Comparison of ENCODE assay signal across 1 cellular context in the genomic region with DNA sequence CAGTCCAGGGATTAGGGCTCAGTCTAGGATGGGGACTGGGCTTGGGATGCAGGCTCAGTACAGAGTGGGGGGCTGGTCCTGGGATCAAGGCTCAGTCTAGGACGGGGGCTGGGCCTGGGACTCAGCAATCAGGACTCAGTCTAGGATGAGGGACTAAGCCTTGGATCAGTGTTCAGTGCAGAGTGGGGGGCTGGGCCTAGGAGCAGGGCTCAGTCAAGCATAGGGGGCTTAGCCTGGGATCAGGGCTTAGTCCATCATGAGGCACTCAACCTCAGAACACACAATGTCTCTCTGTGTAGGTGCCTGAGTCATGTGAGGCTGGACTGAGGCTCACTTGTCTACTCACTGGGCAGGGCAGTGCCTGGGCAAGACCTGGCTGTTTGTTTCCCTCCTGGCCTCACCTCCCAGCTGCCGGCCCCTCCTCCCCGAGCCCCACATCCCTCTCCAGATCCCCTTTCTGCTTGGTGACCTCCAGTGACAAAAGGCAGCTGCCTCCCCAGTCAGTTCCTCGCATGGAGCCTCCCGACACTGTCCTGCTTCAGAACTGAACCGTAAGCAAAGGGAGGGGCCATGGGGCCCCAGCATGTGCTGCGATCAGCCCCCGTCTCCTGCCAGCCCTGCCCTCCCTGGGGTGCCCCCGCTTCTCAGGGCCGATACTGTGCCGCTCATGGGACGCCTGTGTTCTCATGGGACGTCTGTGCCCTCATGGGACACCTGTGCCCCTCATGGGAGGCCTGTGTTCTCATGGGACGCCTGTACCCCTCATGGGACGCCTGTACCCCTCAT.
A peak's percentile ranks its signal among the peaks of the same experiment; 100 is the strongest.
TF ChIP-seq lines count a peak whose summit lies in the region.

No MANE protein-coding gene starts in this region.

TF ChIP-seq in GM12878, 131 proteins besides CTCF, POLR2A, EP300 and RAD21:
- TF ChIP-seq GATAD2B (conservative IDR thresholded peaks at IDR 0.05; ENCODE audit: low read depth), result 0 out of 2 replicates have a peak, but pooled peaks have one; percentile 26
- TF ChIP-seq MEF2B (IDR thresholded peaks at IDR 0.05; ENCODE audit: partially characterized antibody, poor library complexity, severe bottlenecking), result peak; percentile 97
- TF ChIP-seq, protein P1, sequence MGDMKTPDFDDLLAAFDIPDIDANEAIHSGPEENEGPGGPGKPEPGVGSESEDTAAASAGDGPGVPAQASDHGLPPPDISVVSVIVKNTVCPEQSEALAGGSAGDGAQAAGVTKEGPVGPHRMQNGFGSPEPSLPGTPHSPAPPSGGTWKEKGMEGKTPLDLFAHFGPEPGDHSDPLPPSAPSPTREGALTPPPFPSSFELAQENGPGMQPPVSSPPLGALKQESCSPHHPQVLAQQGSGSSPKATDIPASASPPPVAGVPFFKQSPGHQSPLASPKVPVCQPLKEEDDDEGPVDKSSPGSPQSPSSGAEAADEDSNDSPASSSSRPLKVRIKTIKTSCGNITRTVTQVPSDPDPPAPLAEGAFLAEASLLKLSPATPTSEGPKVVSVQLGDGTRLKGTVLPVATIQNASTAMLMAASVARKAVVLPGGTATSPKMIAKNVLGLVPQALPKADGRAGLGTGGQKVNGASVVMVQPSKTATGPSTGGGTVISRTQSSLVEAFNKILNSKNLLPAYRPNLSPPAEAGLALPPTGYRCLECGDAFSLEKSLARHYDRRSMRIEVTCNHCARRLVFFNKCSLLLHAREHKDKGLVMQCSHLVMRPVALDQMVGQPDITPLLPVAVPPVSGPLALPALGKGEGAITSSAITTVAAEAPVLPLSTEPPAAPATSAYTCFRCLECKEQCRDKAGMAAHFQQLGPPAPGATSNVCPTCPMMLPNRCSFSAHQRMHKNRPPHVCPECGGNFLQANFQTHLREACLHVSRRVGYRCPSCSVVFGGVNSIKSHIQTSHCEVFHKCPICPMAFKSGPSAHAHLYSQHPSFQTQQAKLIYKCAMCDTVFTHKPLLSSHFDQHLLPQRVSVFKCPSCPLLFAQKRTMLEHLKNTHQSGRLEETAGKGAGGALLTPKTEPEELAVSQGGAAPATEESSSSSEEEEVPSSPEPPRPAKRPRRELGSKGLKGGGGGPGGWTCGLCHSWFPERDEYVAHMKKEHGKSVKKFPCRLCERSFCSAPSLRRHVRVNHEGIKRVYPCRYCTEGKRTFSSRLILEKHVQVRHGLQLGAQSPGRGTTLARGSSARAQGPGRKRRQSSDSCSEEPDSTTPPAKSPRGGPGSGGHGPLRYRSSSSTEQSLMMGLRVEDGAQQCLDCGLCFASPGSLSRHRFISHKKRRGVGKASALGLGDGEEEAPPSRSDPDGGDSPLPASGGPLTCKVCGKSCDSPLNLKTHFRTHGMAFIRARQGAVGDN (IDR thresholded peaks at IDR 0.05), result peak; percentile 26; the same call in 1 of the 2 replicates
- no peak for TF ChIP-seq POLR2AphosphoS5 (IDR thresholded peaks at IDR 0.05; ENCODE audit: low read length)
- TF ChIP-seq ZNF24 (IDR thresholded peaks at IDR 0.05), result peak; percentile 97
